24 cellular contexts compared by ENCODE assay signal in genomic region chr20:32460683-32461320, GRCh38.
DNase-seq lines count a peak whose midpoint lies in the region; ATAC-seq, FAIRE-seq and TF ChIP-seq lines count a peak whose summit lies in the region.
"Had no signal": no experiment of that assay in that cellular context is flagged by ENCODE, and none has a peak within 500 bp of the region (broad histone marks: within the 10 kb centered on the region; RNA-seq: fewer than 3 reads in every experiment).

No MANE protein-coding gene starts in this region.

- TF ChIP-seq EP300 in H1 (IDR thresholded peaks at IDR 0.05; ENCODE audit: borderline replicate concordance in 1 of 2, low read depth in 2 of 2, low read length in 2 of 2) = no peak

- FAIRE-seq in H1 (lab: Jason Lieb, UNC) = no peak
- FAIRE-seq: D721Med, HTR-8/SVneo had no signal

- H3K27me3 ChIP-seq in cardiac muscle cell = no peaks in the 10 kb centered on the region
- H3K27me3 ChIP-seq in H1 (replicated peaks in 1 of 4; ENCODE audit: control insufficient read depth in 3 of 4, extremely low read depth in 1 of 4, insufficient read depth in 3 of 4, low read length in 3 of 4) = no peaks in the 10 kb centered on the region

- H3K4me1 ChIP-seq in cardiac muscle cell (ENCODE audit: low read depth) (peaks cover 30% of the 10 kb centered on the region), H1 (replicated peaks in 1 of 4; ENCODE audit: control insufficient read depth in 3 of 4, insufficient read depth in 4 of 4, low read length in 3 of 4) (peaks cover 0 to 37% (median 28%) of the 10 kb centered on the region in 4 experiments; a peak in 6 of 7 replicates), mucosa of descending colon (ENCODE audit: low read depth) (peaks cover 31% of the 10 kb centered on the region)

- POLR2A ChIA-PET in H1 (lab: Charles Lee; ENCODE audit: partially characterized antibody) = interaction anchor here (0.7 to 1.1 kb wide), 3 partner anchors 13 to 109 kb away, joined by 3 read pairs; no protein-coding TSS in a partner anchor

- H4K8ac ChIP-seq in H1 (ENCODE audit: extremely low read depth, insufficient read depth, low read length) = peak overlapping the region; percentile 41; the same call in 1 of the 2 replicates

- no peak overlapping the region for H3K23ac ChIP-seq in H1 (ENCODE audit: insufficient read length)

- no peak overlapping the region for H2BK15ac ChIP-seq in H1 (ENCODE audit: low read length)

- no peak overlapping the region for H3K14ac ChIP-seq in H1 (ENCODE audit: insufficient read length)

- no peak overlapping the region for H3K56ac ChIP-seq in H1 (replicated peaks; ENCODE audit: insufficient read length, low read depth, low read length)

- TF ChIP-seq CTCF in cardiac muscle cell (IDR thresholded peaks at IDR 0.05; ENCODE audit: low read depth, low read length) (no peak), H1 (IDR thresholded peaks at IDR 0.05; ENCODE audit: control extremely low read depth in 1 of 3, insufficient read depth in 1 of 3, low read depth in 1 of 3, low read length in 3 of 3) (no peak), mucosa of descending colon (IDR thresholded peaks at IDR 0.05) (no peak)

- H2AK5ac ChIP-seq in H1 (ENCODE audit: low read depth, low read length) = no peak overlapping the region

- H4K91ac ChIP-seq in H1 (replicated peaks; ENCODE audit: insufficient read length, low read length) = no peak overlapping the region

- TF ChIP-seq RAD21 in H1 (IDR thresholded peaks at IDR 0.05 in 1 of 2, conservative IDR thresholded peaks at IDR 0.05 in 1 of 2; ENCODE audit: low read depth in 2 of 2, low read length in 2 of 2) = no peak

- H3K79me2 ChIP-seq in H1 (ENCODE audit: control insufficient read depth in 1 of 2, insufficient read depth in 2 of 2, low read length in 2 of 2) = no peaks in the 10 kb centered on the region; a peak in 1 of 4 replicates

- H2AFZ ChIP-seq in H1 (ENCODE audit: low read length) = no peak overlapping the region

- WGBS in H1 (ENCODE audit: extremely low coverage in 1 of 2, insufficient coverage in 1 of 2, insufficient read length in 1 of 2, insufficient replicate concordance in 2 of 2, low coverage in 1 of 2, low lambda C conversion rate in 2 of 2, missing lambda C conversion rate in 1 of 2), 2 experiments = 89% methylated on average over 22 of the region's 24 CpGs; no CpG with 5 or more reads in 1 of the 2 experiments

- no peak overlapping the region for H2BK120ac ChIP-seq in H1 (replicated peaks; ENCODE audit: low read depth, low read length)

- CTCF ChIA-PET in H1 (lab: Charles Lee; ENCODE audit: partially characterized antibody) = interaction anchor here (0.8 to 1.6 kb wide), 6 partner anchors 10 to 190 kb away, joined by 3 to 5 read pairs (median 3); no protein-coding TSS in a partner anchor

- no peak overlapping the region for H2BK5ac ChIP-seq in H1 (ENCODE audit: low read depth, low read length)

- H3K9ac ChIP-seq in H1 (replicated peaks in 1 of 4; ENCODE audit: extremely low read depth in 1 of 4, low read depth in 3 of 4, low read length in 3 of 4) = no peak overlapping the region; a peak in 1 of 7 replicates

- H4K5ac ChIP-seq in H1 (ENCODE audit: insufficient read length, low read depth, low read length) = no peak overlapping the region

- ATAC-seq in Right ventricle myocardium superior (ENCODE audit: poor library complexity) = no peak
- ATAC-seq in mucosa of descending colon = no peak
- ATAC-seq in HG02852 (IDR thresholded peaks at IDR 0.05; ENCODE audit: unreplicated experiment) = no peak
- ATAC-seq: SK-N-SH treated with all-trans-retinoic acid at 6 μM for 48 hours had no signal

- DNase-seq in cardiac muscle cell (ENCODE audit: low read depth in 1 of 2, low spot score in 1 of 2) (no peak), Right ventricle myocardium superior (no peak), H1 (ENCODE audit: low read depth in 1 of 2, low spot score in 2 of 2) (no peak), mucosa of descending colon (peak in 2 of 3 donors; percentile 36 to 37), NCI-H2171 (lab: John Stamatoyannopoulos, UW) (no peak), KG1 (lab: John Stamatoyannopoulos, UW) (no peak)
- DNase-seq: 8988T, C1 segment of cervical spinal cord, DMS53, EL, HCEC 1CT, IMR-90, Karpas-422, NCI-H1417, NCI-H1694 treated with DMSO at 0.1 percent for 48 hours, NCI-H2081 treated with DMSO at 0.1 percent for 48 hours, NCI-H446 treated with DMSO at 0.1 percent for 48 hours, NCI-H526 treated with DMSO at 0.1 percent for 48 hours, SIG-M5 had no signal

- peaks cover 2% of the 10 kb centered on the region; the same call in 1 of the 2 replicates for H3K23me2 ChIP-seq in H1 (ENCODE audit: low read depth, low read length)

- intact Hi-C loops in Right ventricle myocardium superior (cut with DNase I) (no loop called here), mucosa of descending colon (cut with DNase I, micrococcal nuclease) (no loop called here)

- H3K79me1 ChIP-seq in H1 (ENCODE audit: low read depth, low read length) = no peaks in the 10 kb centered on the region; the same call in none of the 2 replicates

- H3K4me3 ChIP-seq in cardiac muscle cell (no peak overlapping the region), H1 (ENCODE audit: extremely low read depth in 1 of 4, insufficient read depth in 2 of 4, low read depth in 3 of 4, low read length in 4 of 4) (no peak overlapping the region), mucosa of descending colon (no peak overlapping the region)

- H3K4ac ChIP-seq in H1 (replicated peaks; ENCODE audit: insufficient read length, low read depth, low read length) = no peak overlapping the region

- no peak overlapping the region for H3K4me2 ChIP-seq in H1 (ENCODE audit: insufficient read depth in 1 of 2, low read depth in 2 of 2, low read length in 2 of 2)

- H3K9me3 ChIP-seq in cardiac muscle cell (ENCODE audit: low read depth) = no peaks in the 10 kb centered on the region
- H3K9me3 ChIP-seq in H1 (ENCODE audit: insufficient read depth in 2 of 2, low read depth in 1 of 2, low read length in 1 of 2) = no peaks in the 10 kb centered on the region
- no peaks in the 10 kb centered on the region for H3K9me3 ChIP-seq in mucosa of descending colon

- no peak for TF ChIP-seq POLR2A in H1 (IDR thresholded peaks at IDR 0.05; ENCODE audit: control extremely low read depth in 1 of 2, low read depth in 2 of 2, low read length in 2 of 2)

- H4K20me1 ChIP-seq in H1 (replicated peaks in 1 of 2; ENCODE audit: control insufficient read depth in 1 of 2, insufficient read depth in 2 of 2, low read length in 2 of 2) = peaks cover 14 to 34% of the 10 kb centered on the region in 2 experiments

- no peak overlapping the region for H2BK12ac ChIP-seq in H1 (ENCODE audit: low read depth, low read length)

- H3K18ac ChIP-seq in H1 (ENCODE audit: extremely low read depth, low read length) = no peak overlapping the region; the same call in none of the 2 replicates

- H2BK20ac ChIP-seq in H1 (ENCODE audit: low read length) = no peak overlapping the region

- H3K27ac ChIP-seq in cardiac muscle cell (peak overlapping the region; percentile 36), H1 (ENCODE audit: low read depth, low read length) (no peak overlapping the region), temporal lobe (ENCODE audit: low read depth, low read length) (peak overlapping the region; percentile 52)

- H3K36me3 ChIP-seq in cardiac muscle cell (no peaks in the 10 kb centered on the region), H1 (ENCODE audit: control insufficient read depth in 2 of 4, insufficient read depth in 4 of 4, low read length in 3 of 4) (no peaks in the 10 kb centered on the region), mucosa of descending colon (ENCODE audit: low read depth) (no peaks in the 10 kb centered on the region)

TF ChIP-seq in H1, 55 proteins besides CTCF, POLR2A, EP300 and RAD21:
- TF ChIP-seq SIN3A (conservative IDR thresholded peaks at IDR 0.05 in 1 of 2, IDR thresholded peaks at IDR 0.05 in 1 of 2; ENCODE audit: low read depth in 1 of 2, low read length in 2 of 2) (no peak), MAX (IDR thresholded peaks at IDR 0.05) (no peak), SAP30 (IDR thresholded peaks at IDR 0.05; ENCODE audit: insufficient read depth, insufficient replicate concordance, low read length) (no peak), CEBPB (IDR thresholded peaks at IDR 0.05; ENCODE audit: low read depth, low read length) (no peak), CHD2 (IDR thresholded peaks at IDR 0.05; ENCODE audit: low read length) (no peak)

Comparison
In these comparisons a context has a peak if more than half of its experiments do, and no peak if none do; other contexts are left out.
1. DNase-seq: peak in mucosa of descending colon (2 of 3); none in cardiac muscle cell (0 of 2), Right ventricle myocardium superior (single experiment), H1 (0 of 2), NCI-H2171 (single experiment) and KG1 (single experiment).